ENCODE assay signal across 8 cellular contexts in genomic region chr17:76264755-76265623, GRCh38. TPM values are rescaled to one million over a fixed set of nuclear protein-coding genes. Genes with fewer than 3 reads are reported as not detected.
DNase-seq lines count a peak whose midpoint lies in the region; TF ChIP-seq lines count a peak whose summit lies in the region.

Gene UBALD2, plus strand, starts transcription at chr17:76265348. Its CDS starts 158 bp downstream, at chr17:76265506.

- POLR2A ChIA-PET in activated CD8-positive, alpha-beta memory T cell treated with anti-CD3 and anti-CD28 coated beads for 36 hours (lab: Charles Lee), result interaction anchor here (0.6 to 2.4 kb wide), 15 partner anchors 8 to 193 kb away, joined by 3 to 19 read pairs (median 5); partner anchors contain the start of gene SRP68

- CTCF ChIA-PET in activated CD8-positive, alpha-beta memory T cell treated with anti-CD3 and anti-CD28 coated beads for 36 hours (lab: Charles Lee), result interaction anchor here (0.9 to 3.3 kb wide), 8 partner anchors 8 to 122 kb away, joined by 3 to 17 read pairs (median 6); no protein-coding TSS in a partner anchor

- no peak for TF ChIP-seq CTCF in GM20000 (IDR thresholded peaks at IDR 0.05; ENCODE audit: extremely low read depth, missing control alignments)

- peak; percentile 96 for DNase-seq in CMK (ENCODE audit: low read depth)
- DNase-seq in GM20000 (ENCODE audit: low spot score), result peak; percentile 96
- peak; percentile 98 for DNase-seq in HT-29 (ENCODE audit: low spot score)
- peak; percentile 100 for DNase-seq in NOMO-1 (lab: John Stamatoyannopoulos, UW; ENCODE audit: unreplicated experiment in 2 of 2)
- DNase-seq in effector CD8-positive, alpha-beta T cell (lab: John Stamatoyannopoulos, UW), result peak; percentile 95
- DNase-seq in lung microvascular endothelial cell (ENCODE audit: low read depth in 2 of 2), result peak; percentile 100
- peak; percentile 95 to 99 (median 98) for DNase-seq in stimulated activated CD4-positive, alpha-beta T cell treated with anti-CD3 and anti-CD28 coated beads, TNF-alpha, amount 100 ng/mL, for 48 hours (ENCODE audit: low read depth in 3 of 3)

RNA-seq across cellular contexts. Expression of gene UBALD2, which starts in this region (rescaled TPM):
- 63.7 and 72.5 TPM in 2 replicates for total RNA-seq in HT-29 (2014; rRNA removed; shearing (Covaris generic))
- total RNA-seq in activated CD8-positive, alpha-beta memory T cell treated with anti-CD3 and anti-CD28 coated beads for 36 hours, result 100 to 1,000 TPM; 163 to 177 TPM
- 6.3 and 8.3 TPM in 2 replicates for total RNA-seq in lung microvascular endothelial cell

Comparison
In these comparisons a context has a peak if more than half of its experiments do, and no peak if none do; other contexts are left out.
1. Peak in every context shown above with its lines: DNase-seq.